ENCODE assay signal across 8 cellular contexts in genomic region chr2:230924470-230925341, GRCh38. TPM values are rescaled to one million over a fixed set of nuclear protein-coding genes. Genes with fewer than 3 reads are reported as not detected.
DNase-seq lines count a peak whose midpoint lies in the region; ATAC-seq and TF ChIP-seq lines count a peak whose summit lies in the region.

A gene with protein sequence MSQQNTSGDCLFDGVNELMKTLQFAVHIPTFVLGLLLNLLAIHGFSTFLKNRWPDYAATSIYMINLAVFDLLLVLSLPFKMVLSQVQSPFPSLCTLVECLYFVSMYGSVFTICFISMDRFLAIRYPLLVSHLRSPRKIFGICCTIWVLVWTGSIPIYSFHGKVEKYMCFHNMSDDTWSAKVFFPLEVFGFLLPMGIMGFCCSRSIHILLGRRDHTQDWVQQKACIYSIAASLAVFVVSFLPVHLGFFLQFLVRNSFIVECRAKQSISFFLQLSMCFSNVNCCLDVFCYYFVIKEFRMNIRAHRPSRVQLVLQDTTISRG (minus strand): TSS chr2:230925242. CDS start chr2:230910962, 14,280 bp downstream.

- peaks cover 54% of the 10 kb centered on the region for H3K4me1 Mint-ChIP-seq in activated CD4-positive, alpha-beta T cell treated with anti-CD3 and anti-CD28 coated beads, Interleukin-2, amount 10 ng/mL, durations not matched to agents 7 days and 5 days
- H3K4me1 Mint-ChIP-seq in endothelial cell (ENCODE audit: unreplicated experiment): no peaks in the 10 kb centered on the region

- peak; percentile 42 for DNase-seq in COLO829 (ENCODE audit: low spot score)
- DNase-seq in activated CD4-positive, alpha-beta T cell treated with anti-CD3 and anti-CD28 coated beads, Interleukin-2, amount 10 ng/mL, durations not matched to agents 7 days and 5 days: peak; percentile 41
- DNase-seq in endothelial cell (ENCODE audit: low spot score): peak; percentile 44
- DNase-seq in stimulated activated CD4-positive, alpha-beta T cell treated with anti-CD3 and anti-CD28 coated beads, Interleukin-4, amount 100 ng/mL, for 4 hours: peak; percentile 55 to 64
- no peak for DNase-seq in NCI-H1105 treated with DMSO at 0.1 percent for 48 hours (lab: John Stamatoyannopoulos, UW)
- no peak for DNase-seq in inferior parietal cortex (ENCODE audit: extremely low spot score)

- TF ChIP-seq CTCF in endothelial cell (IDR thresholded peaks at IDR 0.05; ENCODE audit: unreplicated experiment): peak; percentile 52

- POLR2A ChIA-PET in activated CD4-positive, alpha-beta T cell treated with anti-CD3 and anti-CD28 coated beads, Interleukin-2, amount 10 ng/mL, durations not matched to agents 7 days and 5 days (lab: Charles Lee): interaction anchor here (0.7 to 1.4 kb wide), 2 partner anchors 23 to 60 kb away, joined by 3 to 5 read pairs; no protein-coding TSS in a partner anchor

- peak within 1 kb of the TSS; percentile 77 for H3K4me3 Mint-ChIP-seq in activated CD4-positive, alpha-beta T cell treated with anti-CD3 and anti-CD28 coated beads, Interleukin-2, amount 10 ng/mL, durations not matched to agents 7 days and 5 days
- no peak within 1 kb of the TSS for H3K4me3 Mint-ChIP-seq in endothelial cell (ENCODE audit: unreplicated experiment)

- peak within 1 kb of the TSS; percentile 90 for H3K27ac Mint-ChIP-seq in activated CD4-positive, alpha-beta T cell treated with anti-CD3 and anti-CD28 coated beads, Interleukin-2, amount 10 ng/mL, durations not matched to agents 7 days and 5 days
- H3K27ac Mint-ChIP-seq in endothelial cell (ENCODE audit: unreplicated experiment): no peak within 1 kb of the TSS

- H3K36me3 Mint-ChIP-seq in activated CD4-positive, alpha-beta T cell treated with anti-CD3 and anti-CD28 coated beads, Interleukin-2, amount 10 ng/mL, durations not matched to agents 7 days and 5 days (ENCODE audit: low read depth): no peaks in the 10 kb centered on the region
- H3K36me3 Mint-ChIP-seq in endothelial cell (ENCODE audit: low read depth, unreplicated experiment): no peaks in the 10 kb centered on the region

- no peaks in the 10 kb centered on the region for H3K9me3 Mint-ChIP-seq in activated CD4-positive, alpha-beta T cell treated with anti-CD3 and anti-CD28 coated beads, Interleukin-2, amount 10 ng/mL, durations not matched to agents 7 days and 5 days
- H3K9me3 Mint-ChIP-seq in endothelial cell (ENCODE audit: unreplicated experiment): no peaks in the 10 kb centered on the region

- H3K27me3 Mint-ChIP-seq in activated CD4-positive, alpha-beta T cell treated with anti-CD3 and anti-CD28 coated beads, Interleukin-2, amount 10 ng/mL, durations not matched to agents 7 days and 5 days: peaks cover 4% of the 10 kb centered on the region
- H3K27me3 Mint-ChIP-seq in endothelial cell (ENCODE audit: unreplicated experiment): peaks cover 8% of the 10 kb centered on the region

- ATAC-seq in GM19397 (IDR thresholded peaks at IDR 0.05; ENCODE audit: unreplicated experiment) (peak; percentile 39), HG03460 (IDR thresholded peaks at IDR 0.05; ENCODE audit: unreplicated experiment) (peak; percentile 47)

- CTCF ChIA-PET in activated CD4-positive, alpha-beta T cell treated with anti-CD3 and anti-CD28 coated beads, Interleukin-2, amount 10 ng/mL, durations not matched to agents 7 days and 5 days (lab: Charles Lee): interaction anchor here (0.5 to 2.0 kb wide), 6 partner anchors 13 to 494 kb away, joined by 3 to 9 read pairs (median 4); no protein-coding TSS in a partner anchor

RNA-seq across cellular contexts. Expression of the gene that starts here (rescaled TPM):
- 1 to 10 TPM; 9.2 to 9.4 TPM for total RNA-seq in activated CD4-positive, alpha-beta T cell treated with anti-CD3 and anti-CD28 coated beads, Interleukin-2, amount 10 ng/mL, durations not matched to agents 7 days and 5 days
- 0.28 TPM for total RNA-seq in endothelial cell (ENCODE audit: unreplicated experiment)

Comparison
In these comparisons a context has a peak if more than half of its experiments do, and no peak if none do; other contexts are left out.
1. Peak in DNase-seq in endothelial cell; RNA of the gene not detected or under 1 TPM.
2. DNase-seq: peak in COLO829 (single experiment), activated CD4-positive, alpha-beta T cell treated with anti-CD3 and anti-CD28 coated beads, Interleukin-2, amount 10 ng/mL, durations not matched to agents 7 days and 5 days (single experiment) and stimulated activated CD4-positive, alpha-beta T cell treated with anti-CD3 and anti-CD28 coated beads, Interleukin-4, amount 100 ng/mL, for 4 hours (2 of 2); none in NCI-H1105 treated with DMSO at 0.1 percent for 48 hours (single experiment) and inferior parietal cortex (single experiment).